In genomic region chr7:102395620-102395957, GRCh38 we compare ENCODE assay signal across 8 cellular contexts.
DNase-seq lines count a peak whose midpoint lies in the region; ATAC-seq and TF ChIP-seq lines count a peak whose summit lies in the region.

No MANE protein-coding gene starts in this region.

- ATAC-seq in GM19452 (IDR thresholded peaks at IDR 0.05; ENCODE audit: unreplicated experiment) (no peak), HG02759 (IDR thresholded peaks at IDR 0.05; ENCODE audit: unreplicated experiment) (no peak), GM18517 (IDR thresholded peaks at IDR 0.05; ENCODE audit: unreplicated experiment) (no peak)

- no peak for TF ChIP-seq CTCF in GM12865 (IDR thresholded peaks at IDR 0.05; ENCODE audit: insufficient read depth, low read depth, low read length, missing control alignments)
- TF ChIP-seq CTCF in LNCaP clone FGC (IDR thresholded peaks at IDR 0.05; ENCODE audit: control insufficient read depth, extremely low read depth, insufficient read depth) = no peak
- no peak for TF ChIP-seq CTCF in choroid plexus epithelial cell (conservative IDR thresholded peaks at IDR 0.05; ENCODE audit: low read depth, low read length)

- peaks cover 10 to 11% of the 10 kb centered on the region in 2 donors for H3K4me1 ChIP-seq in mucosa of rectum (ENCODE audit: control insufficient read depth in 2 of 2, insufficient read depth in 2 of 2, low read length in 2 of 2)

- H3K27me3 ChIP-seq in mucosa of rectum (ENCODE audit: control insufficient read depth in 2 of 2, insufficient read depth in 2 of 2, low read length in 2 of 2) = no peaks in the 10 kb centered on the region

- peaks cover 6 to 16% of the 10 kb centered on the region in 2 donors for H3K36me3 ChIP-seq in mucosa of rectum (ENCODE audit: control insufficient read depth in 2 of 2, insufficient read depth in 2 of 2, low read length in 2 of 2)

- H3K9ac ChIP-seq in mucosa of rectum (ENCODE audit: low read depth in 1 of 2, low read length in 2 of 2) = peak overlapping the region; percentile 75 to 88

- H3K9me3 ChIP-seq in mucosa of rectum (ENCODE audit: control insufficient read depth in 2 of 2, low read length in 2 of 2) = no peaks in the 10 kb centered on the region

- peak overlapping the region; percentile 83 to 86 for H3K27ac ChIP-seq in mucosa of rectum (ENCODE audit: low read depth in 2 of 2, low read length in 2 of 2)

- H3K4me3 ChIP-seq in GM12865 (ENCODE audit: low read depth, low read length) = peak overlapping the region; percentile 47
- peak overlapping the region; percentile 100 for H3K4me3 ChIP-seq in LNCaP clone FGC (ENCODE audit: low read depth, low read length)
- peak overlapping the region; percentile 94 for H3K4me3 ChIP-seq in choroid plexus epithelial cell (ENCODE audit: low read depth, low read length)
- peak overlapping the region; percentile 84 to 94 for H3K4me3 ChIP-seq in mucosa of rectum (ENCODE audit: low read length in 2 of 2)

- DNase-seq in GM12865 (ENCODE audit: low read depth) (no peak), LNCaP clone FGC (ENCODE audit: low read depth) (no peak), choroid plexus epithelial cell (ENCODE audit: low read depth) (peak; percentile 40), NCI-H146 (lab: John Stamatoyannopoulos, UW) (no peak)

Comparison
In these comparisons a context has a peak if more than half of its experiments do, and no peak if none do; other contexts are left out.
1. H3K4me3 ChIP-seq: peak in every context shown above with its lines; median percentile 100 in LNCaP clone FGC; 94 in choroid plexus epithelial cell; 89 in mucosa of rectum; 47 in GM12865.